In genomic region chr2:160322320-160322719, GRCh38 we compare ENCODE assay signal across 12 cellular contexts.
DNase-seq lines count a peak whose midpoint lies in the region; ATAC-seq lines count a peak whose summit lies in the region.
"Had no signal": no experiment of that assay in that cellular context is flagged by ENCODE, and none has a peak within 500 bp of the region (broad histone marks: within the 10 kb centered on the region; RNA-seq: fewer than 3 reads in every experiment).

No MANE protein-coding gene starts in this region.

- POLR2A ChIA-PET in activated naive CD8-positive, alpha-beta T cell treated with anti-CD3 and anti-CD28 coated beads, Interleukin-2, amount 10 ng/mL, durations not matched to agents 7 days and 5 days (lab: Charles Lee), result no interaction called here

- peaks cover 33% of the 10 kb centered on the region for H3K4me1 Mint-ChIP-seq in activated naive CD8-positive, alpha-beta T cell treated with anti-CD3 and anti-CD28 coated beads, Interleukin-2, amount 10 ng/mL, durations not matched to agents 7 days and 5 days

- no peak overlapping the region for H3K4me3 Mint-ChIP-seq in activated naive CD8-positive, alpha-beta T cell treated with anti-CD3 and anti-CD28 coated beads, Interleukin-2, amount 10 ng/mL, durations not matched to agents 7 days and 5 days
- H3K4me3 Mint-ChIP-seq: central memory CD8-positive, alpha-beta T cell had no signal

- H3K27me3 Mint-ChIP-seq in activated naive CD8-positive, alpha-beta T cell treated with anti-CD3 and anti-CD28 coated beads, Interleukin-2, amount 10 ng/mL, durations not matched to agents 7 days and 5 days, result no peaks in the 10 kb centered on the region
- H3K27me3 Mint-ChIP-seq: central memory CD8-positive, alpha-beta T cell had no signal

- ATAC-seq in activated CD4-positive, CD25-positive, alpha-beta regulatory T cell treated with anti-CD3 and anti-CD28 coated beads, Interleukin-2, amount 50 U/mL, for 24 hours, result peak; percentile 72 to 79
- ATAC-seq in GM18867 (IDR thresholded peaks at IDR 0.05; ENCODE audit: unreplicated experiment) (peak; percentile 71), HG02981 (IDR thresholded peaks at IDR 0.05; ENCODE audit: unreplicated experiment) (peak; percentile 74)
- peak; percentile 52 for ATAC-seq in activated naive CD8-positive, alpha-beta T cell treated with anti-CD3 and anti-CD28 coated beads, Interleukin-2, amount 10 ng/mL, durations not matched to agents 7 days and 5 days (ENCODE audit: low read depth)

- peaks cover 14% of the 10 kb centered on the region for H3K36me3 Mint-ChIP-seq in activated naive CD8-positive, alpha-beta T cell treated with anti-CD3 and anti-CD28 coated beads, Interleukin-2, amount 10 ng/mL, durations not matched to agents 7 days and 5 days

- H3K9me3 Mint-ChIP-seq in activated naive CD8-positive, alpha-beta T cell treated with anti-CD3 and anti-CD28 coated beads, Interleukin-2, amount 10 ng/mL, durations not matched to agents 7 days and 5 days, result no peaks in the 10 kb centered on the region
- H3K9me3 Mint-ChIP-seq: central memory CD8-positive, alpha-beta T cell had no signal

- intact Hi-C loops in posterior vena cava (cut with DNase I), result no loop called here

- DNase-seq in activated CD4-positive, CD25-positive, alpha-beta regulatory T cell (lab: John Stamatoyannopoulos, UW), result no peak
- no peak for DNase-seq in activated naive CD8-positive, alpha-beta T cell treated with anti-CD3 and anti-CD28 coated beads, Interleukin-2, amount 10 ng/mL, durations not matched to agents 7 days and 5 days
- DNase-seq in GOT3 (lab: John Stamatoyannopoulos, UW), result no peak
- no peak for DNase-seq in foreskin melanocyte
- no peak for DNase-seq in posterior vena cava (ENCODE audit: low spot score)
- DNase-seq: C1 segment of cervical spinal cord; DMS53; NK-92 treated with Interleukin-12 subunit alpha and Interleukin-12 subunit beta, amount 100 ng/mL, for 24 hours had no signal

- no peak overlapping the region for H3K27ac Mint-ChIP-seq in activated naive CD8-positive, alpha-beta T cell treated with anti-CD3 and anti-CD28 coated beads, Interleukin-2, amount 10 ng/mL, durations not matched to agents 7 days and 5 days
